Comparison of ENCODE assay signal across 2 cellular contexts in genomic region chr11:14300661-14301304, GRCh38.
TF ChIP-seq lines count a peak whose summit lies in the region.

No MANE protein-coding gene starts in this region.

TF ChIP-seq in HCT116, 20 proteins besides CTCF, POLR2A, EP300 and RAD21:
- no peak for TF ChIP-seq CEBPB (IDR thresholded peaks at IDR 0.05; ENCODE audit: low read depth)
- no peak for TF ChIP-seq EZH2phosphoT487 (IDR thresholded peaks at IDR 0.05; ENCODE audit: borderline replicate concordance)
- no peak for TF ChIP-seq TCF7L2 (IDR thresholded peaks at IDR 0.05; ENCODE audit: borderline replicate concordance, extremely low read depth, insufficient read depth, insufficient read length)
- TF ChIP-seq ZNF274 (IDR thresholded peaks at IDR 0.05; ENCODE audit: low read depth, low read length), result no peak
- TF ChIP-seq, protein P1, sequence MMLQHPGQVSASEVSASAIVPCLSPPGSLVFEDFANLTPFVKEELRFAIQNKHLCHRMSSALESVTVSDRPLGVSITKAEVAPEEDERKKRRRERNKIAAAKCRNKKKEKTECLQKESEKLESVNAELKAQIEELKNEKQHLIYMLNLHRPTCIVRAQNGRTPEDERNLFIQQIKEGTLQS (IDR thresholded peaks at IDR 0.05), result no peak
- no peak for TF ChIP-seq FOSL1 (IDR thresholded peaks at IDR 0.05; ENCODE audit: low read depth)
- TF ChIP-seq EGR1 (IDR thresholded peaks at IDR 0.05; ENCODE audit: low read depth), result no peak
- TF ChIP-seq SRF (IDR thresholded peaks at IDR 0.05; ENCODE audit: low read depth), result no peak

TF ChIP-seq in K562, 482 proteins besides CTCF, POLR2A, EP300 and RAD21:
- TF ChIP-seq SIN3B (IDR thresholded peaks at IDR 0.05; ENCODE audit: low read depth), result no peak
- TF ChIP-seq ARNT (IDR thresholded peaks at IDR 0.05), result peak in 1 of 2 experiments; percentile 46; a peak in 1 of 4 replicates
- TF ChIP-seq, protein P2, sequence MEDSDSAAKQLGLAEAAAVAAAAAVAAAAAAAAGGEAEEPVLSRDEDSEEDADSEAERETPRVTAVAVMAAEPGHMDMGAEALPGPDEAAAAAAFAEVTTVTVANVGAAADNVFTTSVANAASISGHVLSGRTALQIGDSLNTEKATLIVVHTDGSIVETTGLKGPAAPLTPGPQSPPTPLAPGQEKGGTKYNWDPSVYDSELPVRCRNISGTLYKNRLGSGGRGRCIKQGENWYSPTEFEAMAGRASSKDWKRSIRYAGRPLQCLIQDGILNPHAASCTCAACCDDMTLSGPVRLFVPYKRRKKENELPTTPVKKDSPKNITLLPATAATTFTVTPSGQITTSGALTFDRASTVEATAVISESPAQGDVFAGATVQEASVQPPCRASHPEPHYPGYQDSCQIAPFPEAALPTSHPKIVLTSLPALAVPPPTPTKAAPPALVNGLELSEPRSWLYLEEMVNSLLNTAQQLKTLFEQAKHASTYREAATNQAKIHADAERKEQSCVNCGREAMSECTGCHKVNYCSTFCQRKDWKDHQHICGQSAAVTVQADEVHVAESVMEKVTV (CRISPR knock-in tag; IDR thresholded peaks at IDR 0.05), result peak; percentile 68
- peak; percentile 31; the same call in 1 of the 2 replicates for TF ChIP-seq ZNF384 (IDR thresholded peaks at IDR 0.05; ENCODE audit: low read depth, low read length)
- TF ChIP-seq NFE2 (IDR thresholded peaks at IDR 0.05; ENCODE audit: low read depth), result peak; percentile 41; the same call in 1 of the 2 replicates
- no peak for TF ChIP-seq PTBP1 (IDR thresholded peaks at IDR 0.05; ENCODE audit: low read depth, low read length)
- TF ChIP-seq, protein P3, sequence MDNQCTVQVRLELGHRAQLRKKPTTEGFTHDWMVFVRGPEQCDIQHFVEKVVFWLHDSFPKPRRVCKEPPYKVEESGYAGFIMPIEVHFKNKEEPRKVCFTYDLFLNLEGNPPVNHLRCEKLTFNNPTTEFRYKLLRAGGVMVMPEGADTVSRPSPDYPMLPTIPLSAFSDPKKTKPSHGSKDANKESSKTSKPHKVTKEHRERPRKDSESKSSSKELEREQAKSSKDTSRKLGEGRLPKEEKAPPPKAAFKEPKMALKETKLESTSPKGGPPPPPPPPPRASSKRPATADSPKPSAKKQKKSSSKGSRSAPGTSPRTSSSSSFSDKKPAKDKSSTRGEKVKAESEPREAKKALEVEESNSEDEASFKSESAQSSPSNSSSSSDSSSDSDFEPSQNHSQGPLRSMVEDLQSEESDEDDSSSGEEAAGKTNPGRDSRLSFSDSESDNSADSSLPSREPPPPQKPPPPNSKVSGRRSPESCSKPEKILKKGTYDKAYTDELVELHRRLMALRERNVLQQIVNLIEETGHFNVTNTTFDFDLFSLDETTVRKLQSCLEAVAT (IDR thresholded peaks at IDR 0.05), result no peak
- peak; percentile 64 for TF ChIP-seq SMC3 (conservative IDR thresholded peaks at IDR 0.05; ENCODE audit: insufficient read depth, low read depth, low read length)
- 0 out of 2 replicates have a peak, but pooled peaks have one; percentile 16 for TF ChIP-seq RB1 (IDR thresholded peaks at IDR 0.05; ENCODE audit: low read depth)
- no peak for TF ChIP-seq ZBED1 (IDR thresholded peaks at IDR 0.05)
- TF ChIP-seq ZNF23 (CRISPR knock-in tag; IDR thresholded peaks at IDR 0.05), result no peak
- TF ChIP-seq, protein P4, sequence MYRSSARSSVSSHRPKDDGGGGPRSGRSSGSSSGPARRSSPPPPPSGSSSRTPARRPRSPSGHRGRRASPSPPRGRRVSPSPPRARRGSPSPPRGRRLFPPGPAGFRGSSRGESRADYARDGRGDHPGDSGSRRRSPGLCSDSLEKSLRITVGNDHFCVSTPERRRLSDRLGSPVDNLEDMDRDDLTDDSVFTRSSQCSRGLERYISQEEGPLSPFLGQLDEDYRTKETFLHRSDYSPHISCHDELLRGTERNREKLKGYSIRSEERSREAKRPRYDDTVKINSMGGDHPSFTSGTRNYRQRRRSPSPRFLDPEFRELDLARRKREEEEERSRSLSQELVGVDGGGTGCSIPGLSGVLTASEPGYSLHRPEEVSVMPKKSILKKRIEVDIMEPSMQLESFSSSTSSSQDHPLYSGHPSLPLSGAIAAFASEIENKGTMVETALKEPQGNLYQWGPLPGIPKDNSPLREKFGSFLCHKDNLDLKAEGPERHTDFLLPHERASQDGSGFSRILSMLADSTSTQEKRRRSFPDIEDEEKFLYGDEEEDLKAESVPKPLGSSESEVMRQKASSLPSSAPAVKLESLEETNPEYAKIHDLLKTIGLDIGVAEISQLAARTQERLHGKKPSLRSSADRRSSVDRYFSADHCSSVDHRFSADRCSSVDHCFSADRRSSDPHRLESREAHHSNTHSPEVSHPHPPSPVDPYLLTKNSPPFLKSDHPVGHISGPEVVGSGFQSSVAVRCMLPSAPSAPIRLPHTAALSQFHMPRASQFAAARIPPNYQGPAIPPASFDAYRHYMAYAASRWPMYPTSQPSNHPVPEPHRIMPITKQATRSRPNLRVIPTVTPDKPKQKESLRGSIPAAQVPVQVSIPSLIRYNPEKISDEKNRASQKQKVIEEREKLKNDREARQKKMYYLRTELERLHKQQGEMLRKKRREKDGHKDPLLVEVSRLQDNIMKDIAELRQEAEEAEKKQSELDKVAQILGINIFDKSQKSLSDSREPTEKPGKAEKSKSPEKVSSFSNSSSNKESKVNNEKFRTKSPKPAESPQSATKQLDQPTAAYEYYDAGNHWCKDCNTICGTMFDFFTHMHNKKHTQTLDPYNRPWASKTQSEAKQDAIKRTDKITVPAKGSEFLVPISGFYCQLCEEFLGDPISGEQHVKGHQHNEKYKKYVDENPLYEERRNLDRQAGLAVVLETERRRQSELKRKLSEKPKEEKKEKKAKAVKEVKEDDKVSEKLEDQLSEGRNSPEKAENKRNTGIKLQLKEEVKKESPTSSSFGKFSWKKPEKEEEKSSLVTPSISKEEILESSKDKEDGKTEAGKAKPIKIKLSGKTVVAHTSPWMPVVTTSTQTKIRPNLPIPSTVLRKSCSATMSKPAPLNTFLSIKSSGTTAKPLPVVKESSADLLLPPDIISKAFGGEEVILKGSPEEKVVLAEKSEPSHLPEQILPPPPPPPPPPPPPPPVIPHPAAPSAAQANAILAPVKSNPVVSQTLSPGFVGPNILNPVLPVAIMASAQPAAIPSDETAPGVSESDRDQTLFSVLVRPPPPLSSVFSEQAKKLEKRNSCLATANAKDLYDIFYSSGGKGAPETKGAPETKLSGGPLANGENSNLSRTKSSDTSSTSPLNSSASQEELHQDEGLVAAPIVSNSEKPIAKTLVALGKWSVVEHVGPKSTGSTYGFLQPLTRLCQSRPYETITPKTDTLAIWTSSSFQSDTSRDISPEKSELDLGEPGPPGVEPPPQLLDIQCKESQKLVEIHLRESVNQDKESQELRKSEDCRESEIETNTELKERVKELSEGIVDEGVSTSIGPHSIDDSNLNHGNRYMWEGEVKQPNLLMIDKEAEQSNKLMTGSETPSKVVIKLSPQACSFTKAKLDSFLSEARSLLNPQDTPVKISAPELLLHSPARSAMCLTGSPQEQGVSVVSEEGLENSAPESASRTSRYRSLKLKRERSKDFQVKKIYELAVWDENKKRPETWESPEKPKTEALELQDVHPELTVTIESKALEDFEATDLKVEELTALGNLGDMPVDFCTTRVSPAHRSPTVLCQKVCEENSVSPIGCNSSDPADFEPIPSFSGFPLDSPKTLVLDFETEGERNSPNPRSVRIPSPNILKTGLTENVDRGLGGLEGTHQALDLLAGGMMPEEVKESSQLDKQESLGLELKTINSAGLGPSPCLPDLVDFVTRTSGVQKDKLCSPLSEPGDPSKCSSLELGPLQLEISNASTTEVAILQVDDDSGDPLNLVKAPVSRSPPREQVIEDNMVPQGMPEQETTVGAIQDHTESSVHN (IDR thresholded peaks at IDR 0.05; ENCODE audit: borderline replicate concordance in 1 of 2, low read depth in 1 of 2), result no peak
- TF ChIP-seq CC2D1A (IDR thresholded peaks at IDR 0.05), result 0 out of 2 replicates have a peak, but pooled peaks have one; percentile 35
- TF ChIP-seq ATF7 (IDR thresholded peaks at IDR 0.05), result 0 out of 2 replicates have a peak, but pooled peaks have one; percentile 19
- no peak for TF ChIP-seq ARID2 (IDR thresholded peaks at IDR 0.05)
- TF ChIP-seq CEBPG (CRISPR knock-in tag; IDR thresholded peaks at IDR 0.05), result no peak
- TF ChIP-seq CEBPG (tag; conservative IDR thresholded peaks at IDR 0.05 in 1 of 2, IDR thresholded peaks at IDR 0.05 in 1 of 2), result 0 out of 4 replicates have a peak, but pooled peaks of 1 of the 2 experiments have one; percentile 41
- no peak for TF ChIP-seq DIDO1 (tag; IDR thresholded peaks at IDR 0.05; ENCODE audit: low read depth)
- no peak for TF ChIP-seq COPS2 (conservative IDR thresholded peaks at IDR 0.05)
- TF ChIP-seq, protein P5, sequence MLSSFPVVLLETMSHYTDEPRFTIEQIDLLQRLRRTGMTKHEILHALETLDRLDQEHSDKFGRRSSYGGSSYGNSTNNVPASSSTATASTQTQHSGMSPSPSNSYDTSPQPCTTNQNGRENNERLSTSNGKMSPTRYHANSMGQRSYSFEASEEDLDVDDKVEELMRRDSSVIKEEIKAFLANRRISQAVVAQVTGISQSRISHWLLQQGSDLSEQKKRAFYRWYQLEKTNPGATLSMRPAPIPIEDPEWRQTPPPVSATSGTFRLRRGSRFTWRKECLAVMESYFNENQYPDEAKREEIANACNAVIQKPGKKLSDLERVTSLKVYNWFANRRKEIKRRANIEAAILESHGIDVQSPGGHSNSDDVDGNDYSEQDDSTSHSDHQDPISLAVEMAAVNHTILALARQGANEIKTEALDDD (IDR thresholded peaks at IDR 0.05), result peak; percentile 79
- no peak for TF ChIP-seq ZFP91 (CRISPR knock-in tag; IDR thresholded peaks at IDR 0.05)
